Comparison of ENCODE assay signal across 19 cellular contexts in genomic region chrX:15814811-15815210, GRCh38. TPM values are rescaled to one million over a fixed set of nuclear protein-coding genes. Genes with fewer than 3 reads are reported as not detected.
DNase-seq lines count a peak whose midpoint lies in the region; ATAC-seq, FAIRE-seq and TF ChIP-seq lines count a peak whose summit lies in the region.
"Had no signal": no experiment of that assay in that cellular context is flagged by ENCODE, and none has a peak within 500 bp of the region (broad histone marks: within the 10 kb centered on the region; RNA-seq: fewer than 3 reads in every experiment).

No MANE protein-coding gene starts in this region.

- H3K9ac ChIP-seq in astrocyte (ENCODE audit: low read length) = no peak overlapping the region
- H3K9ac ChIP-seq: GM23248 had no signal

- no peak overlapping the region for H3K4me3 ChIP-seq in astrocyte (ENCODE audit: insufficient read depth, low read depth, low read length)
- H3K4me3 ChIP-seq: GM23248, K562 had no signal

- H3K36me3 Mint-ChIP-seq in activated naive CD4-positive, alpha-beta T cell treated with anti-CD3 and anti-CD28 coated beads, Interleukin-2, amount 50 U/mL, for 24 hours = no peaks in the 10 kb centered on the region
- H3K36me3 Mint-ChIP-seq in T-helper 2 cell treated with Interferon-gamma antibody and Interleukin-4, amounts not matched to agents 5 μg/mL and 100 μg/mL, for 36 hours (ENCODE audit: low read depth) = peaks cover 44% of the 10 kb centered on the region
- H3K36me3 Mint-ChIP-seq in astrocyte (ENCODE audit: low read depth, unreplicated experiment) = no peaks in the 10 kb centered on the region

- H3K27ac Mint-ChIP-seq in activated naive CD4-positive, alpha-beta T cell treated with anti-CD3 and anti-CD28 coated beads, Interleukin-2, amount 50 U/mL, for 24 hours = peak overlapping the region; percentile 30
- peak overlapping the region; percentile 49 for H3K27ac Mint-ChIP-seq in T-helper 2 cell treated with Interferon-gamma antibody and Interleukin-4, amounts not matched to agents 5 μg/mL and 100 μg/mL, for 36 hours
- no peak overlapping the region for H3K27ac Mint-ChIP-seq in astrocyte (ENCODE audit: unreplicated experiment)

- no peak for TF ChIP-seq CTCF in astrocyte (IDR thresholded peaks at IDR 0.05; ENCODE audit: insufficient read depth, low read depth, low read length)

- H3K27me3 Mint-ChIP-seq in activated naive CD4-positive, alpha-beta T cell treated with anti-CD3 and anti-CD28 coated beads, Interleukin-2, amount 50 U/mL, for 24 hours = no peaks in the 10 kb centered on the region
- no peaks in the 10 kb centered on the region for H3K27me3 Mint-ChIP-seq in T-helper 2 cell treated with Interferon-gamma antibody and Interleukin-4, amounts not matched to agents 5 μg/mL and 100 μg/mL, for 36 hours (ENCODE audit: low read depth)
- H3K27me3 Mint-ChIP-seq in astrocyte (ENCODE audit: low read depth, unreplicated experiment) = no peaks in the 10 kb centered on the region
- H3K27me3 Mint-ChIP-seq: B cell had no signal

- no peaks in the 10 kb centered on the region for H3K4me1 ChIP-seq in astrocyte (ENCODE audit: insufficient read depth, low read length)

- no peak overlapping the region for H3K4me2 ChIP-seq in astrocyte (ENCODE audit: low read length)

- H3K27ac ChIP-seq in astrocyte (ENCODE audit: low read depth, low read length) = no peak overlapping the region
- H3K27ac ChIP-seq: GM23248 had no signal

- H3K36me3 ChIP-seq in astrocyte (ENCODE audit: insufficient read depth, low read length) = peaks cover 7% of the 10 kb centered on the region

- H3K4me1 Mint-ChIP-seq in activated naive CD4-positive, alpha-beta T cell treated with anti-CD3 and anti-CD28 coated beads, Interleukin-2, amount 50 U/mL, for 24 hours = peaks cover 32% of the 10 kb centered on the region
- H3K4me1 Mint-ChIP-seq in T-helper 2 cell treated with Interferon-gamma antibody and Interleukin-4, amounts not matched to agents 5 μg/mL and 100 μg/mL, for 36 hours (ENCODE audit: low read depth) = peaks cover 32% of the 10 kb centered on the region
- peaks cover 10% of the 10 kb centered on the region for H3K4me1 Mint-ChIP-seq in astrocyte (ENCODE audit: low read depth, unreplicated experiment)
- H3K4me1 Mint-ChIP-seq: B cell had no signal

- H3K4me3 Mint-ChIP-seq in activated naive CD4-positive, alpha-beta T cell treated with anti-CD3 and anti-CD28 coated beads, Interleukin-2, amount 50 U/mL, for 24 hours = no peak overlapping the region
- H3K4me3 Mint-ChIP-seq in T-helper 2 cell treated with Interferon-gamma antibody and Interleukin-4, amounts not matched to agents 5 μg/mL and 100 μg/mL, for 36 hours = no peak overlapping the region
- no peak overlapping the region for H3K4me3 Mint-ChIP-seq in astrocyte (ENCODE audit: unreplicated experiment)
- H3K4me3 Mint-ChIP-seq: B cell had no signal

- H3K27me3 ChIP-seq in astrocyte (ENCODE audit: insufficient read depth, low read length) = no peaks in the 10 kb centered on the region

- H2AFZ ChIP-seq in astrocyte (ENCODE audit: low read depth, low read length) = no peak overlapping the region
- H2AFZ ChIP-seq: GM23248 had no signal

- peak; percentile 59 for FAIRE-seq in astrocyte (lab: Jason Lieb, UNC)
- FAIRE-seq: K562 had no signal

- ATAC-seq in GM18498 (IDR thresholded peaks at IDR 0.05; ENCODE audit: unreplicated experiment) = no peak
- ATAC-seq: HCT116, K562 had no signal

- no peaks in the 10 kb centered on the region for H4K20me1 ChIP-seq in astrocyte (ENCODE audit: insufficient read depth, low read length)

- no peak for DNase-seq in activated naive CD4-positive, alpha-beta T cell treated with anti-CD3 and anti-CD28 coated beads, Interleukin-2, amount 50 U/mL, for 16 hours
- no peak for DNase-seq in T-helper 2 cell treated with Interferon-gamma antibody and Interleukin-4, amounts not matched to agents 5 μg/mL and 100 μg/mL, for 36 hours (ENCODE audit: low spot score)
- DNase-seq in astrocyte (ENCODE audit: low read depth) (no peak), NCI-H2029 (lab: John Stamatoyannopoulos, UW) (no peak), RKO (ENCODE audit: low spot score) (no peak)
- DNase-seq: DMS79 treated with DMSO at 0.1 percent for 48 hours; GM23248; NCI-H1417; NCI-H187 treated with DMSO at 0.1 percent for 48 hours; NCI-H2171 treated with DMSO at 0.1 percent for 48 hours; NCI-H446 treated with DMSO at 0.1 percent for 48 hours; NK-92 treated with Interleukin-12 subunit alpha and Interleukin-12 subunit beta, amount 100 ng/mL, for 24 hours; SHP77 treated with DMSO at 0.1 percent for 48 hours had no signal

- H3K79me2 ChIP-seq in astrocyte (ENCODE audit: insufficient read depth, low read length) = no peaks in the 10 kb centered on the region

- H3K9me3 Mint-ChIP-seq in activated naive CD4-positive, alpha-beta T cell treated with anti-CD3 and anti-CD28 coated beads, Interleukin-2, amount 50 U/mL, for 24 hours = no peaks in the 10 kb centered on the region
- no peaks in the 10 kb centered on the region for H3K9me3 Mint-ChIP-seq in T-helper 2 cell treated with Interferon-gamma antibody and Interleukin-4, amounts not matched to agents 5 μg/mL and 100 μg/mL, for 36 hours
- no peaks in the 10 kb centered on the region for H3K9me3 Mint-ChIP-seq in astrocyte (ENCODE audit: unreplicated experiment)

- no peaks in the 10 kb centered on the region for H3K9me3 ChIP-seq in astrocyte (ENCODE audit: insufficient read depth, low read depth, low read length)

RNA-seq across cellular contexts. Expression of gene ZRSR2, which starts 24.5 kb away (rescaled TPM):
- total RNA-seq in astrocyte = 7.3 and 9.3 TPM in 2 replicates
- total RNA-seq: G401 had no signal

RNA-seq across cellular contexts. Expression of gene AP1S2, which starts 39.8 kb away (rescaled TPM):
- 43.5 and 74.2 TPM in 2 replicates for total RNA-seq in astrocyte
